Comparison of ENCODE assay signal across 8 cellular contexts in the genomic region with DNA sequence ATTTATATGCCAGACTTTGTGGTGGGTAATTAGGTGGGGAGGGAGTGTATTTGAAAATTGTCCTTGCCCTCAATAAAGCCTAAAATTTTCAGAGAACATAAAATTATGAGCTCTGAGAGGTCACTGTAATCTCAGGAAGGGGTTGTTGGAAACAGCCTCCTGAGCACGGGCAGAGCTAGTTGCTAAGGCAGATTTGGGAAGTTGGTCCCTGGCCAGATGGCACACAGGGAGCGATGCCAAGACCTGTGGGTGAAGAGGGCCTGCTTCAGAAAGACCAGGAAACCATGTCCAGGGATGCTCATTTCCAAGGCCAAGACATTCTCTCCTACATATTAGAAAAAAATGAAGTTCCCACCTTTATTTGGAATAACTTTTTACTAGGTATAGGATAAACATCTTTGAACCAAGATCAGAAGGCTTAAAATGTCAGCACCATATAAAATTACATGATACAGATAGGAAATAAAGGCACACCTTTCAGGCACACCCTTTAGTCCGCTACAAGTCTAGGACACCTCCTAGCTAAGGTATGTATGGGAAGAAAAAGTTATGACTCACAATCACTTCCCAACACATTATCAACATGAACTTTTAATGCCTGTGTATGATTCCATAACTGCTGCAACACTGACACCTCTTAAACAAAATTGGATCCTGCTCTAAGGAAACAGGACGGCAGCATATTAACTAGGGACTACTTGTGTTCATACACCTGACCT. TPM values are rescaled to one million over a fixed set of nuclear protein-coding genes. Genes with fewer than 3 reads are reported as not detected.
DNase-seq lines count a peak whose midpoint lies in the region; ATAC-seq and TF ChIP-seq lines count a peak whose summit lies in the region.

No MANE protein-coding gene starts in this region.

- ATAC-seq in GM19452 (IDR thresholded peaks at IDR 0.05; ENCODE audit: unreplicated experiment): no peak
- no peak for ATAC-seq in HG03469 (IDR thresholded peaks at IDR 0.05; ENCODE audit: unreplicated experiment)

- H3K9ac ChIP-seq in skeletal muscle satellite cell (ENCODE audit: low read depth, low read length): peak overlapping the region; percentile 89

- H3K36me3 ChIP-seq in skeletal muscle satellite cell (ENCODE audit: insufficient read depth, low read length): no peaks in the 10 kb centered on the region

- in situ Hi-C loops in G401 (cut with HindIII; ENCODE audit: low sequenced_read_pairs): no loop called here

- H3K36me3 Mint-ChIP-seq in activated T-cell treated with anti-CD3 and anti-CD28 coated beads, Interleukin-2, amount 50 U/mL, for 24 hours (ENCODE audit: low read depth): peaks cover 9% of the 10 kb centered on the region

- H3K9me3 ChIP-seq in skeletal muscle satellite cell (replicated peaks; ENCODE audit: low read length): no peaks in the 10 kb centered on the region

- H3K4me2 ChIP-seq in skeletal muscle satellite cell (ENCODE audit: low read length): peak overlapping the region; percentile 88

- no peaks in the 10 kb centered on the region for H3K9me3 Mint-ChIP-seq in activated T-cell treated with anti-CD3 and anti-CD28 coated beads, Interleukin-2, amount 50 U/mL, for 24 hours

- no peak overlapping the region for H3K27ac Mint-ChIP-seq in activated T-cell treated with anti-CD3 and anti-CD28 coated beads, Interleukin-2, amount 50 U/mL, for 24 hours

- peaks cover 25% of the 10 kb centered on the region for H3K4me1 ChIP-seq in skeletal muscle satellite cell (ENCODE audit: control insufficient read depth, insufficient read depth, low read length)

- no peak for TF ChIP-seq CTCF in foreskin fibroblast (IDR thresholded peaks at IDR 0.05; ENCODE audit: low read depth, low read length)

- H3K4me1 Mint-ChIP-seq in activated T-cell treated with anti-CD3 and anti-CD28 coated beads, Interleukin-2, amount 50 U/mL, for 24 hours (ENCODE audit: low read depth): peaks cover 23% of the 10 kb centered on the region

- H3K27me3 Mint-ChIP-seq in activated T-cell treated with anti-CD3 and anti-CD28 coated beads, Interleukin-2, amount 50 U/mL, for 24 hours: peaks cover 39% of the 10 kb centered on the region

- H3K4me3 Mint-ChIP-seq in activated T-cell treated with anti-CD3 and anti-CD28 coated beads, Interleukin-2, amount 50 U/mL, for 24 hours: no peak overlapping the region

- H3K27me3 ChIP-seq in skeletal muscle satellite cell (ENCODE audit: control insufficient read depth, insufficient read depth, low read length): no peaks in the 10 kb centered on the region

- DNase-seq in G401 (ENCODE audit: low spot score): peak; percentile 94
- DNase-seq in NCI-H69 (lab: John Stamatoyannopoulos, UW): peak; percentile 89
- peak; percentile 23 to 68 for DNase-seq in foreskin fibroblast
- no peak for DNase-seq in NOMO-1 treated with dmso at 0.1 percent for 144 hours (lab: John Stamatoyannopoulos, UW; ENCODE audit: unreplicated experiment)
- no peak for DNase-seq in activated T-cell treated with anti-CD3 and anti-CD28 coated beads, Interleukin-2, amount 50 U/mL, for 24 hours

- peak overlapping the region in 1 of 2 donors; percentile 89 for H3K4me3 ChIP-seq in foreskin fibroblast (ENCODE audit: low read depth in 1 of 2, low read length in 2 of 2)
- peak overlapping the region; percentile 99 for H3K4me3 ChIP-seq in skeletal muscle satellite cell (ENCODE audit: low read length)

RNA-seq across cellular contexts. Expression of gene PPP3CA, which starts 2.2 kb away (rescaled TPM):
- 0.06 and 0.75 TPM in 2 replicates for total RNA-seq in G401 (2014; rRNA removed; shearing (Covaris generic))
- total RNA-seq in skeletal muscle satellite cell (2012; rRNA removed): 38.2 and 43.3 TPM in 2 replicates

Comparison
In these comparisons a context has a peak if more than half of its experiments do, and no peak if none do; other contexts are left out.
1. DNase-seq: peak in G401 (single experiment), NCI-H69 (single experiment) and foreskin fibroblast (2 of 2); none in NOMO-1 treated with dmso at 0.1 percent for 144 hours (single experiment) and activated T-cell treated with anti-CD3 and anti-CD28 coated beads, Interleukin-2, amount 50 U/mL, for 24 hours (single experiment).